Comparison of ENCODE assay signal across 9 cellular contexts in genomic region chr13:39035204-39035603, GRCh38. TPM values are rescaled to one million over a fixed set of nuclear protein-coding genes. Genes with fewer than 3 reads are reported as not detected.
A peak's percentile ranks its signal among the peaks of the same experiment; 100 is the strongest.
DNase-seq lines count a peak whose midpoint lies in the region; ATAC-seq and TF ChIP-seq lines count a peak whose summit lies in the region.
"Had no signal": no experiment of that assay in that cellular context is flagged by ENCODE, and none has a peak within 500 bp of the region (broad histone marks: within the 10 kb centered on the region; RNA-seq: fewer than 3 reads in every experiment).

No MANE protein-coding gene starts in this region.

- intact Hi-C loops in stomach (cut with DNase I; ENCODE audit: low total_unique reads) = no loop called here

- no peaks in the 10 kb centered on the region for H3K9me3 ChIP-seq in stomach

- no peak for TF ChIP-seq POLR2A in stomach (IDR thresholded peaks at IDR 0.05)

- H3K27ac ChIP-seq in VCaP (peak overlapping the region; percentile 91; the same call in 1 of the 2 replicates), stomach (no peak overlapping the region)

- WGBS in stomach, 5 donors = 23 to 43% (median 37%) methylated on average over 2 of the region's 2 CpGs

- peaks cover 7 to 18% of the 10 kb centered on the region in 2 donors for H3K36me3 Mint-ChIP-seq in activated T-cell treated with anti-CD3 and anti-CD28 coated beads, Interleukin-2, amount 50 U/mL, for 72 hours (ENCODE audit: insufficient read depth in 2 of 2)

- H3K27me3 Mint-ChIP-seq in activated T-cell treated with anti-CD3 and anti-CD28 coated beads, Interleukin-2, amount 50 U/mL, for 72 hours (ENCODE audit: low read depth) = no peaks in the 10 kb centered on the region

- no peaks in the 10 kb centered on the region for H3K9me3 Mint-ChIP-seq in activated T-cell treated with anti-CD3 and anti-CD28 coated beads, Interleukin-2, amount 50 U/mL, for 72 hours

- H3K4me3 Mint-ChIP-seq in activated T-cell treated with anti-CD3 and anti-CD28 coated beads, Interleukin-2, amount 50 U/mL, for 72 hours = peak overlapping the region; percentile 87 to 95

- H3K4me3 ChIP-seq in foreskin fibroblast (ENCODE audit: low read depth in 1 of 2, low read length in 2 of 2) (peak overlapping the region; percentile 91 to 94), stomach (peak overlapping the region; percentile 80 to 93 (median 91))

- H3K27me3 ChIP-seq in stomach = no peaks in the 10 kb centered on the region

- no peak for DNase-seq in activated T-cell treated with anti-CD3 and anti-CD28 coated beads, Interleukin-2, amount 50 U/mL, for 72 hours
- DNase-seq in activated T-cell treated with anti-CD3 and anti-CD28 coated beads for 4 hours = no peak
- no peak for DNase-seq in foreskin fibroblast
- DNase-seq in stomach = no peak
- no peak for DNase-seq in cerebellar cortex (ENCODE audit: low spot score)
- DNase-seq in putamen (ENCODE audit: low spot score) = no peak
- DNase-seq: SHP77 treated with DMSO at 0.1 percent for 48 hours had no signal

- peak overlapping the region; percentile 99 for H3K27ac Mint-ChIP-seq in activated T-cell treated with anti-CD3 and anti-CD28 coated beads, Interleukin-2, amount 50 U/mL, for 72 hours

- TF ChIP-seq EP300 in stomach (IDR thresholded peaks at IDR 0.05) = no peak

- TF ChIP-seq CTCF in VCaP (conservative IDR thresholded peaks at IDR 0.05) (no peak), foreskin fibroblast (IDR thresholded peaks at IDR 0.05; ENCODE audit: low read depth, low read length) (no peak), stomach (IDR thresholded peaks at IDR 0.05) (no peak)

- ATAC-seq in activated T-cell treated with anti-CD3 and anti-CD28 coated beads, Interleukin-2, amount 50 U/mL, for 72 hours (replicated peaks in 1 of 2) = no peak
- no peak for ATAC-seq in HG03139 (IDR thresholded peaks at IDR 0.05; ENCODE audit: unreplicated experiment)

- H3K4me1 Mint-ChIP-seq in activated T-cell treated with anti-CD3 and anti-CD28 coated beads, Interleukin-2, amount 50 U/mL, for 72 hours (ENCODE audit: low read depth) = peaks cover 47% of the 10 kb centered on the region

- H3K36me3 ChIP-seq in stomach = peaks cover 0 to 12% (median 8%) of the 10 kb centered on the region in 4 donors

- peaks cover 25 to 66% (median 41%) of the 10 kb centered on the region in 4 donors for H3K4me1 ChIP-seq in stomach

RNA-seq across cellular contexts. Expression of gene PROSER1, which starts 2.7 kb away (rescaled TPM):
- total RNA-seq in activated T-cell treated with anti-CD3 and anti-CD28 coated beads, Interleukin-2, amount 50 U/mL, for 72 hours = 100 to 1,000 TPM; 114 to 116 TPM
- 100 to 1,000 TPM in 1 of 5 donors, 10 to 100 TPM in 4; 10.3 to 176 (median 27.5) TPM for total RNA-seq in stomach
- polyA plus RNA-seq in stomach = 10 to 100 TPM in 2 of 3 donors, 1 to 10 TPM in 1; 5.7 to 10.3 (median 10.1) TPM

RNA-seq across cellular contexts. Expression of gene NHLRC3, which starts 3.1 kb away (rescaled TPM):
- total RNA-seq in activated T-cell treated with anti-CD3 and anti-CD28 coated beads, Interleukin-2, amount 50 U/mL, for 72 hours = 10 to 100 TPM; 27.1 to 30.3 TPM
- total RNA-seq in stomach = 10 to 100 TPM in 4 of 5 donors, 1 to 10 TPM in 1; 4.1 to 74.4 (median 20.3) TPM
- polyA plus RNA-seq in stomach = 1 to 10 TPM; 4.4 to 8.5 (median 5.7) TPM

RNA-seq across cellular contexts. Expression of gene STOML3, which starts 44.6 kb away (rescaled TPM):
- total RNA-seq in activated T-cell treated with anti-CD3 and anti-CD28 coated beads, Interleukin-2, amount 50 U/mL, for 72 hours = not detected
- not detected for total RNA-seq in stomach
- polyA plus RNA-seq in stomach = not detected
